Comparison of ENCODE assay signal across 1 cellular context in the genomic region with DNA sequence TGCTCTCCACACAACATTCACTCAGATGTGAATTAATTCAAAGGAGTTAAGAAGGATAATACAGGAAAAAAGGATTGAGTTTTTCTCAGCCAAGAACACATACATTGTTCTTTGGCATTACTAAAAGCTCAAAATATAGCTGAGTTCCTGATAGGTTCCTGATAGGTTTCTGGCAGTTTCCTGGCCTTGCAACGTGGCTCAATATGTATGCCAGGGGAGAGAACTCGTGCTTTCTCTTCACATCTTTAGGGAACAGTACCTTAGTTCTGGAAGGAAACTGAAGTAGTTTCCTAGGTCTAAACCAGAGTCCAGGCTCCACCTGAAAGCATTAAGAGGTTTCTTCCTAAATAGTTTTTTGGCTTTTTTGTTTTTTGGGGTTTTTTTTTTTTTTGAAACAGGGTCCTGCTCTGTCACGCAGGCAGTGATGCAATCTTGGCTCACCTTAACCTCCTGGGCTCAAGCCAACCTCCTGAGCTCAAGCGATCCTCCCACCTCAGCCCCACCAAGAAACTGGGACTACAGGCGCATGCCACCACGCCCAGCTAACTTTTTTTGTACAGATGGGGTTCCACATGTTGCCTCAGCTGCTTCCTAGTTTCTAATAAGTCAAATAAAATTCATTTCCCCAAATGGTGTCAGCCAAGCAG.
TF ChIP-seq lines count a peak whose summit lies in the region.

No MANE protein-coding gene starts in this region.

TF ChIP-seq in K562, 482 proteins besides CTCF, POLR2A, EP300 and RAD21 (continued from another document):
- TF ChIP-seq, protein P1, sequence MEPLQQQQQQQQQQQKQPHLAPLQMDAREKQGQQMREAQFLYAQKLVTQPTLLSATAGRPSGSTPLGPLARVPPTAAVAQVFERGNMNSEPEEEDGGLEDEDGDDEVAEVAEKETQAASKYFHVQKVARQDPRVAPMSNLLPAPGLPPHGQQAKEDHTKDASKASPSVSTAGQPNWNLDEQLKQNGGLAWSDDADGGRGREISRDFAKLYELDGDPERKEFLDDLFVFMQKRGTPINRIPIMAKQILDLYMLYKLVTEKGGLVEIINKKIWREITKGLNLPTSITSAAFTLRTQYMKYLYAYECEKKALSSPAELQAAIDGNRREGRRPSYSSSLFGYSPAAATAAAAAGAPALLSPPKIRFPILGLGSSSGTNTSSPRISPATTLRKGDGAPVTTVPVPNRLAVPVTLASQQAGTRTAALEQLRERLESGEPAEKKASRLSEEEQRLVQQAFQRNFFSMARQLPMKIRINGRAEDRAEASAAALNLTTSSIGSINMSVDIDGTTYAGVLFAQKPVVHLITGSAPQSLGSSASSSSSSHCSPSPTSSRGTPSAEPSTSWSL (CRISPR knock-in tag; IDR thresholded peaks at IDR 0.05; ENCODE audit: borderline replicate concordance), result no peak
- TF ChIP-seq, protein P2, sequence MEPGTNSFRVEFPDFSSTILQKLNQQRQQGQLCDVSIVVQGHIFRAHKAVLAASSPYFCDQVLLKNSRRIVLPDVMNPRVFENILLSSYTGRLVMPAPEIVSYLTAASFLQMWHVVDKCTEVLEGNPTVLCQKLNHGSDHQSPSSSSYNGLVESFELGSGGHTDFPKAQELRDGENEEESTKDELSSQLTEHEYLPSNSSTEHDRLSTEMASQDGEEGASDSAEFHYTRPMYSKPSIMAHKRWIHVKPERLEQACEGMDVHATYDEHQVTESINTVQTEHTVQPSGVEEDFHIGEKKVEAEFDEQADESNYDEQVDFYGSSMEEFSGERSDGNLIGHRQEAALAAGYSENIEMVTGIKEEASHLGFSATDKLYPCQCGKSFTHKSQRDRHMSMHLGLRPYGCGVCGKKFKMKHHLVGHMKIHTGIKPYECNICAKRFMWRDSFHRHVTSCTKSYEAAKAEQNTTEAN (CRISPR knock-in tag; IDR thresholded peaks at IDR 0.05), result no peak
- TF ChIP-seq RFX5 (IDR thresholded peaks at IDR 0.05; ENCODE audit: low read depth, low read length), result no peak
- TF ChIP-seq, protein P3, sequence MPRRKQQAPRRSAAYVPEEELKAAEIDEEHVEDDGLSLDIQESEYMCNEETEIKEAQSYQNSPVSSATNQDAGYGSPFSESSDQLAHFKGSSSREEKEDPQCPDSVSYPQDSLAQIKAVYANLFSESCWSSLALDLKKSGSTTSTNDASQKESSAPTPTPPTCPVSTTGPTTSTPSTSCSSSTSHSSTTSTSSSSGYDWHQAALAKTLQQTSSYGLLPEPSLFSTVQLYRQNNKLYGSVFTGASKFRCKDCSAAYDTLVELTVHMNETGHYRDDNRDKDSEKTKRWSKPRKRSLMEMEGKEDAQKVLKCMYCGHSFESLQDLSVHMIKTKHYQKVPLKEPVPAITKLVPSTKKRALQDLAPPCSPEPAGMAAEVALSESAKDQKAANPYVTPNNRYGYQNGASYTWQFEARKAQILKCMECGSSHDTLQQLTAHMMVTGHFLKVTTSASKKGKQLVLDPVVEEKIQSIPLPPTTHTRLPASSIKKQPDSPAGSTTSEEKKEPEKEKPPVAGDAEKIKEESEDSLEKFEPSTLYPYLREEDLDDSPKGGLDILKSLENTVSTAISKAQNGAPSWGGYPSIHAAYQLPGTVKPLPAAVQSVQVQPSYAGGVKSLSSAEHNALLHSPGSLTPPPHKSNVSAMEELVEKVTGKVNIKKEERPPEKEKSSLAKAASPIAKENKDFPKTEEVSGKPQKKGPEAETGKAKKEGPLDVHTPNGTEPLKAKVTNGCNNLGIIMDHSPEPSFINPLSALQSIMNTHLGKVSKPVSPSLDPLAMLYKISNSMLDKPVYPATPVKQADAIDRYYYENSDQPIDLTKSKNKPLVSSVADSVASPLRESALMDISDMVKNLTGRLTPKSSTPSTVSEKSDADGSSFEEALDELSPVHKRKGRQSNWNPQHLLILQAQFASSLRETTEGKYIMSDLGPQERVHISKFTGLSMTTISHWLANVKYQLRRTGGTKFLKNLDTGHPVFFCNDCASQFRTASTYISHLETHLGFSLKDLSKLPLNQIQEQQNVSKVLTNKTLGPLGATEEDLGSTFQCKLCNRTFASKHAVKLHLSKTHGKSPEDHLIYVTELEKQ (CRISPR knock-in tag; IDR thresholded peaks at IDR 0.05), result no peak
- TF ChIP-seq SNIP1 (IDR thresholded peaks at IDR 0.05; ENCODE audit: low read depth), result no peak
- peak; percentile 92 for TF ChIP-seq ATF3 (IDR thresholded peaks at IDR 0.05)
- no peak for TF ChIP-seq ATF3 (CRISPR knock-in tag; conservative IDR thresholded peaks at IDR 0.05)
- TF ChIP-seq EP400 (IDR thresholded peaks at IDR 0.05), result peak; percentile 71
- TF ChIP-seq, protein P4, sequence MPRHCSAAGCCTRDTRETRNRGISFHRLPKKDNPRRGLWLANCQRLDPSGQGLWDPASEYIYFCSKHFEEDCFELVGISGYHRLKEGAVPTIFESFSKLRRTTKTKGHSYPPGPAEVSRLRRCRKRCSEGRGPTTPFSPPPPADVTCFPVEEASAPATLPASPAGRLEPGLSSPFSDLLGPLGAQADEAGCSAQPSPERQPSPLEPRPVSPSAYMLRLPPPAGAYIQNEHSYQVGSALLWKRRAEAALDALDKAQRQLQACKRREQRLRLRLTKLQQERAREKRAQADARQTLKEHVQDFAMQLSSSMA (CRISPR knock-in tag; IDR thresholded peaks at IDR 0.05), result no peak
- no peak for TF ChIP-seq MTF1 (CRISPR knock-in tag; IDR thresholded peaks at IDR 0.05; ENCODE audit: borderline replicate concordance)
- TF ChIP-seq PYGO2 (tag; IDR thresholded peaks at IDR 0.05), result no peak
- no peak for TF ChIP-seq DDX20 (tag; IDR thresholded peaks at IDR 0.05; ENCODE audit: low read depth)
- TF ChIP-seq TEAD2 (tag; IDR thresholded peaks at IDR 0.05), result no peak
- no peak for TF ChIP-seq TBL1XR1 (IDR thresholded peaks at IDR 0.05; ENCODE audit: low read length in 2 of 2)
- TF ChIP-seq ZBTB1 (CRISPR knock-in tag; IDR thresholded peaks at IDR 0.05; ENCODE audit: borderline replicate concordance, low read depth), result no peak
- TF ChIP-seq NR3C1 (CRISPR knock-in tag; IDR thresholded peaks at IDR 0.05), result no peak
- TF ChIP-seq, protein P5, sequence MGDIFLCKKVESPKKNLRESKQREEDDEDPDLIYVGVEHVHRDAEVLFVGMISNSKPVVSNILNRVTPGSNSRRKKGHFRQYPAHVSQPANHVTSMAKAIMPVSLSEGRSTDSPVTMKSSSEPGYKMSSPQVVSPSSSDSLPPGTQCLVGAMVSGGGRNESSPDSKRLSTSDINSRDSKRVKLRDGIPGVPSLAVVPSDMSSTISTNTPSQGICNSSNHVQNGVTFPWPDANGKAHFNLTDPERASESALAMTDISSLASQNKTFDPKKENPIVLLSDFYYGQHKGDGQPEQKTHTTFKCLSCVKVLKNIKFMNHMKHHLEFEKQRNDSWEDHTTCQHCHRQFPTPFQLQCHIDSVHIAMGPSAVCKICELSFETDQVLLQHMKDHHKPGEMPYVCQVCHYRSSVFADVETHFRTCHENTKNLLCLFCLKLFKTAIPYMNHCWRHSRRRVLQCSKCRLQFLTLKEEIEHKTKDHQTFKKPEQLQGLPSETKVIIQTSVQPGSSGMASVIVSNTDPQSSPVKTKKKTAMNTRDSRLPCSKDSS (IDR thresholded peaks at IDR 0.05; ENCODE audit: low read depth, partially characterized antibody), result no peak
- no peak for TF ChIP-seq ZNF75A (CRISPR knock-in tag; IDR thresholded peaks at IDR 0.05)
- peak; percentile 73; the same call in 1 of the 2 replicates for TF ChIP-seq HLTF (IDR thresholded peaks at IDR 0.05)
- no peak for TF ChIP-seq CTBP1 (IDR thresholded peaks at IDR 0.05; ENCODE audit: borderline replicate concordance)
- no peak for TF ChIP-seq NUFIP1 (IDR thresholded peaks at IDR 0.05; ENCODE audit: partially characterized antibody)
- no peak for TF ChIP-seq STAT5B (CRISPR knock-in tag; IDR thresholded peaks at IDR 0.05)
- TF ChIP-seq NR4A1 (CRISPR knock-in tag; IDR thresholded peaks at IDR 0.05), result no peak
- no peak for TF ChIP-seq NR4A1 (tag; IDR thresholded peaks at IDR 0.05)
- no peak for TF ChIP-seq ZFPM2 (CRISPR knock-in tag; IDR thresholded peaks at IDR 0.05)
- TF ChIP-seq KHSRP (IDR thresholded peaks at IDR 0.05), result no peak
- no peak for TF ChIP-seq TBP (optimal IDR thresholded peaks at IDR 0.05; ENCODE audit: low read depth, low read length)
- no peak for TF ChIP-seq USF1 (CRISPR knock-in tag; IDR thresholded peaks at IDR 0.05)
